12 cellular contexts compared by ENCODE assay signal in the genomic region with DNA sequence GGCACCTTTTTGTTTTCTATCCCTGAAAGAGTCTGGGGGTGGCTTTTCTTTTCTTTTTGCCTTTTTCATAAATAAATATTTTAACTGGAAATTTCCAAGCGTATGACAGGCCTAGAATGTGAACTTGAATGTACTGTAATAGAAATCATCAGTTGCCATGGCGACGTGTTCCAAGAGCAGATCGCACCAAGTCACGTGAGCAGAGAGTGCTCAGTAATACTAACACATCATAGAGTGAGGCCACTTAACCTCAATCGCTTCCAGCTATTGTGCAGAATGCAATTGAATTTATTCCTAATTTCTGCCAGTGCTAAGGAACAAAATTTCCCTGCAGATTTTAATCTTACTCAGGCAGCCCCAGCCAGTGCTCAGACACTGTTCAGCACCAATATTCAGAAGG. TPM values are rescaled to one million over a fixed set of nuclear protein-coding genes. Genes with fewer than 3 reads are reported as not detected.
DNase-seq lines count a peak whose midpoint lies in the region; TF ChIP-seq lines count a peak whose summit lies in the region.
"Had no signal": no experiment of that assay in that cellular context is flagged by ENCODE, and none has a peak within 500 bp of the region (broad histone marks: within the 10 kb centered on the region; RNA-seq: fewer than 3 reads in every experiment).

No MANE protein-coding gene starts in this region.

- intact Hi-C loops in ascending aorta (cut with DNase I), result no loop called here

- TF ChIP-seq CTCF in ascending aorta (IDR thresholded peaks at IDR 0.05) (no peak), coronary artery (IDR thresholded peaks at IDR 0.05) (no peak)

- H3K27me3 ChIP-seq in SJCRH30, result no peaks in the 10 kb centered on the region
- H3K27me3 ChIP-seq in ascending aorta, result no peaks in the 10 kb centered on the region

- no peak overlapping the region for H3K4me3 ChIP-seq in SJCRH30
- no peak overlapping the region for H3K4me3 ChIP-seq in ascending aorta
- H3K4me3 ChIP-seq in coronary artery, result no peak overlapping the region
- H3K4me3 ChIP-seq: pancreas had no signal

- H3K4me1 ChIP-seq in SJCRH30 (no peaks in the 10 kb centered on the region), ascending aorta (no peaks in the 10 kb centered on the region)

- H3K36me3 ChIP-seq in SJCRH30 (no peaks in the 10 kb centered on the region), ascending aorta (no peaks in the 10 kb centered on the region)
- H3K36me3 ChIP-seq: pancreas had no signal

- H3K27ac ChIP-seq in SJCRH30, result no peak overlapping the region
- no peak overlapping the region for H3K27ac ChIP-seq in ascending aorta
- no peak overlapping the region for H3K27ac ChIP-seq in coronary artery

- DNase-seq in GM03348 (ENCODE audit: low spot score), result peak; percentile 46
- peak; percentile 86 for DNase-seq in NCI-H524 treated with DMSO at 0.1 percent for 48 hours (lab: John Stamatoyannopoulos, UW)
- DNase-seq in fibroblast of peridontal ligament (ENCODE audit: extremely low read depth), result peak; percentile 93
- peak; percentile 81 for DNase-seq in retina
- no peak for DNase-seq in SJCRH30
- DNase-seq in ascending aorta (ENCODE audit: low spot score in 2 of 2), result no peak
- no peak for DNase-seq in coronary artery (ENCODE audit: low spot score)
- DNase-seq in SKM-1 treated with dmso at 0.1 percent for 144 hours (lab: John Stamatoyannopoulos, UW; ENCODE audit: unreplicated experiment), result no peak
- DNase-seq: activated CD4-positive, alpha-beta T cell treated with anti-CD3 and anti-CD28 coated beads for 48 hours; NCI-H82; stimulated activated naive CD4-positive, alpha-beta T cell had no signal

- H3K9me3 ChIP-seq in SJCRH30 (replicated peaks) (no peaks in the 10 kb centered on the region), ascending aorta (no peaks in the 10 kb centered on the region)
- H3K9me3 ChIP-seq: pancreas had no signal

RNA-seq across cellular contexts. Expression of a gene that starts 26.1 kb away (rescaled TPM):
- total RNA-seq in SJCRH30 (2014; rRNA removed; shearing (Covaris generic)), result 0.23 and 0.34 TPM in 2 replicates
- not detected for total RNA-seq in ascending aorta

Comparison
In these comparisons a context has a peak if more than half of its experiments do, and no peak if none do; other contexts are left out.
1. DNase-seq: peak in GM03348 (single experiment), NCI-H524 treated with DMSO at 0.1 percent for 48 hours (single experiment), fibroblast of peridontal ligament (single experiment) and retina (single experiment); none in SJCRH30 (0 of 2), ascending aorta (0 of 2), coronary artery (single experiment) and SKM-1 treated with dmso at 0.1 percent for 144 hours (single experiment).